Comparison of ENCODE assay signal across 8 cellular contexts in the genomic region with DNA sequence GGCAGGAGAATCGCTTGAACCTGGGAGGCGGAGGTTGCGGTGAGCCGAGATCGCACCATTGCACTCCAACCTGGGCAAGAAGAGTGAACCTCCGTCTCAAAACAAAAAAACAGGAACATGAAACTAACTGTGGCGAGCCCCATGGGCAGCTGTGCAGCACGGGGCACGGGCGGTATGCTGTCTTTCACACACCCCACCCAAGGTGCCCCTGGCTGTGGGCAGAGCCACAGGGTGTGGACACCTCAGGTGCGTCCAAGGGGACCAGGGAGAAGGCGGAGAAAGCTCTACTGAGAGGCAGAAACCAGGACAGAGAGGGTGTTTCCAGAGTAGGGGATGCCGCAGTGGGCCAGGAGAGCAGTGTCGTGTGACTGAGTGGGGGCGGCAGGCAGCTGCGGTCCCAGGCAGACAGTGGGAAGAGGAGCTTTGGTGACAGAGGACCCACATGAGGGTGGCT.
DNase-seq lines count a peak whose midpoint lies in the region; ATAC-seq lines count a peak whose summit lies in the region.

No MANE protein-coding gene starts in this region.

- H3K27ac Mint-ChIP-seq in memory B cell: peak overlapping the region; percentile 99

- DNase-seq in memory B cell (ENCODE audit: low spot score in 2 of 2) (peak; percentile 81 to 84), NCI-H1048 (lab: John Stamatoyannopoulos, UW) (no peak), DMS79 treated with DMSO at 0.1 percent for 48 hours (lab: John Stamatoyannopoulos, UW) (no peak), NCI-H146 (lab: John Stamatoyannopoulos, UW) (no peak)
- no peak for DNase-seq in activated CD8-positive, alpha-beta memory T cell treated with anti-CD3 and anti-CD28 coated beads for 24 hours

- ATAC-seq in GM18511 (IDR thresholded peaks at IDR 0.05; ENCODE audit: unreplicated experiment): peak; percentile 80
- peak; percentile 78 for ATAC-seq in GM21526 (IDR thresholded peaks at IDR 0.05; ENCODE audit: low FRiP score, unreplicated experiment)
- ATAC-seq in HG03469 (IDR thresholded peaks at IDR 0.05; ENCODE audit: unreplicated experiment): peak; percentile 71
- peak; percentile 85 for ATAC-seq in memory B cell (ENCODE audit: low read depth)

- peaks cover 62% of the 10 kb centered on the region for H3K4me1 Mint-ChIP-seq in memory B cell

- peak overlapping the region; percentile 88 for H3K4me3 Mint-ChIP-seq in memory B cell

- H3K27me3 Mint-ChIP-seq in memory B cell: no peaks in the 10 kb centered on the region

- peaks cover 29% of the 10 kb centered on the region for H3K36me3 Mint-ChIP-seq in memory B cell

- peaks cover 2% of the 10 kb centered on the region for H3K9me3 Mint-ChIP-seq in memory B cell

Comparison
In these comparisons a context has a peak if more than half of its experiments do, and no peak if none do; other contexts are left out.
1. DNase-seq: peak in memory B cell (2 of 2); none in NCI-H1048 (single experiment), activated CD8-positive, alpha-beta memory T cell treated with anti-CD3 and anti-CD28 coated beads for 24 hours (single experiment), DMS79 treated with DMSO at 0.1 percent for 48 hours (single experiment) and NCI-H146 (single experiment).
2. Peak in every context shown above with its lines, with median percentiles within 50 percentile points of each other: ATAC-seq.